ENCODE assay signal across 23 cellular contexts in the genomic region with DNA sequence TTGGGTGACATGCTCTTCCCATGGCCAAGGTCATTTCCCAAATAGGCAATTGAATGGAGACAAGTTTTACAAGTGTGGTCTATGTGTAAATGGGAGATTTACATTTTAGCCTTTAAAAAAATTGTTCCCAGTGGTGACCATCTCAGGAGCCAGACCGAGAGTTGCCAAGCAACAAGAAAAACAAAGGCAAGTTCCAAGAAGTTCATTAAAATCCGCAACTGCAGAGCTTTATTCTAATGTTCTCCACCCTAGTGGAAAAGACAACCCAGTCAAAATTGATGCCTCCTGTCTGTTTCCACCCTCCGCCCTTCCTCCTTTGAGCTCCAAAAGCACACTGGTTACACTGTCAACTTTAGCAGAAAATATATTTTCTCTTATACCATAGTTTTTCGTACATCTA.
"Had no signal": no experiment of that assay in that cellular context is flagged by ENCODE, and none has a peak within 500 bp of the region (broad histone marks: within the 10 kb centered on the region; RNA-seq: fewer than 3 reads in every experiment).

No MANE protein-coding gene starts in this region.

- H3K27me3 ChIP-seq: esophagus muscularis mucosa, tibial nerve, uterus had no signal

- H3K4me3 ChIP-seq: esophagus muscularis mucosa, tibial nerve, uterus had no signal

- H3K4me1 ChIP-seq: uterus had no signal

- H3K9me3 ChIP-seq: esophagus muscularis mucosa, uterus had no signal

- H3K36me3 ChIP-seq: esophagus muscularis mucosa, tibial nerve, uterus, WERI-Rb-1 had no signal

- H3K27ac ChIP-seq: esophagus muscularis mucosa, tibial nerve, uterus, WERI-Rb-1 had no signal

- FAIRE-seq: colon, small intestine had no signal

- ATAC-seq: activated CD4-positive, alpha-beta T cell treated with anti-CD3 and anti-CD28 coated beads for 36 hours; activated CD8-positive, alpha-beta memory T cell treated with anti-CD3 and anti-CD28 coated beads, Interleukin-2, amount 10 ng/mL, durations not matched to agents 7 days and 5 days; left colon; natural killer cell treated with Interleukin-12 subunit alpha and Interleukin-12 subunit beta and Interleukin-15 and Interleukin-18, amount 100 ng/mL, for 72 hours; T-helper 17 cell had no signal

- DNase-seq: activated CD4-positive, alpha-beta memory T cell treated with anti-CD3 and anti-CD28 coated beads for 36 hours; activated CD4-positive, alpha-beta T cell treated with anti-CD3 and anti-CD28 coated beads for 36 hours; activated CD8-positive, alpha-beta memory T cell treated with anti-CD3 and anti-CD28 coated beads, Interleukin-2, amount 10 ng/mL, durations not matched to agents 7 days and 5 days; activated effector memory CD4-positive, alpha-beta T cell treated with Interleukin-2 at 50 U/mL for 16 hours; activated naive CD4-positive, alpha-beta T cell treated with anti-CD3 and anti-CD28 coated beads, Interleukin-2, amount 50 U/mL, for 16 hours; activated T-cell treated with anti-CD3 and anti-CD28 coated beads, Interleukin-2, amount 50 U/mL, for 24 hours; caudate nucleus; foreskin fibroblast; glutamatergic neuron; left colon; nucleus accumbens; posterior cingulate gyrus; small intestine; stimulated activated CD4-positive, alpha-beta T cell treated with anti-CD3 and anti-CD28 coated beads, Interleukin-4, amount 100 ng/mL, for 24 hours; stimulated activated naive CD4-positive, alpha-beta T cell; substantia nigra; T-helper 17 cell; uterus; WERI-Rb-1 had no signal
